In the genomic region with DNA sequence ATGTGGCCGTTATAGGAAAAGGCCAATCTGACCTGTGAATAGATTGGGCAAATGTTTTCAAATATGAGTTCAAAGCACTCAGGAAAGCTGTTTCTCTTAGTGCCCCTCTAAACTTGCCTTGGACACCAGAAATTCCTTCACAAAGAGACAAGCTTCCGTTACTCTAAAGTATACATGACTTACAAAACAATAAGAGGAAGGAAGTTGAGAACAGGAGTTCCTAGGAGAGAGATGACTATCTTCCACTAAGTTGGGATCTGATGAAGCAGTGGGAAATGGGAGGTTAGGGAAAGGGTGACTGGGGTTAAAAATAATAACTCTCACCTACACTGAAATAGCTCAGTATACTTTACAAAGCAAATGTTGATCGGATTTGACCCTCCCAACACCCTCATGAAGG, we compare ENCODE assay signal across 24 cellular contexts. TPM values are rescaled to one million over a fixed set of nuclear protein-coding genes. Genes with fewer than 3 reads are reported as not detected.
"Had no signal": no experiment of that assay in that cellular context is flagged by ENCODE, and none has a peak within 500 bp of the region (broad histone marks: within the 10 kb centered on the region; RNA-seq: fewer than 3 reads in every experiment).

No MANE protein-coding gene starts in this region.

- H3K36me3 Mint-ChIP-seq: natural killer cell; neural progenitor cell; stimulated activated naive B cell treated with anti-CD40 and anti-IgM and Interleukin-4, amounts not matched to agents 10 μg/mL and 1 μg/mL and 100 μg/mL, for 72 hours had no signal

- H3K36me3 ChIP-seq: gastroesophageal sphincter, neural progenitor cell, ovary, spleen, tibial nerve, upper lobe of right lung, vagina had no signal

- H3K27ac Mint-ChIP-seq: dendritic cell treated with granulocyte-macrophage colony-stimulating factor and Interleukin-4, amounts not matched to agents 40 ng/mL and 50 ng/mL, for 4 days; endodermal cell; natural killer cell; neural progenitor cell; stimulated activated naive B cell treated with anti-CD40 and anti-IgM and Interleukin-4, amounts not matched to agents 10 μg/mL and 1 μg/mL and 100 μg/mL, for 72 hours had no signal

- H3K27me3 Mint-ChIP-seq: dendritic cell treated with granulocyte-macrophage colony-stimulating factor and Interleukin-4, amounts not matched to agents 40 ng/mL and 50 ng/mL, for 4 days; stimulated activated naive B cell treated with anti-CD40 and anti-IgM and Interleukin-4, amounts not matched to agents 10 μg/mL and 1 μg/mL and 100 μg/mL, for 72 hours had no signal

- H3K27ac ChIP-seq: gastroesophageal sphincter, neural progenitor cell, ovary, spleen, testis, tibial nerve, upper lobe of right lung, vagina had no signal

- H3K9me3 ChIP-seq: gastroesophageal sphincter, ovary, spleen, testis, tibial nerve, upper lobe of right lung, vagina had no signal

- ATAC-seq: esophagus mucosa; gastroesophageal sphincter; natural killer cell; sciatic nerve; stimulated activated naive B cell treated with anti-CD40 and anti-IgM and Interleukin-4, amounts not matched to agents 10 μg/mL and 1 μg/mL and 100 μg/mL, for 72 hours; stimulated activated naive CD8-positive, alpha-beta T cell treated with anti-CD3 and anti-CD28 coated beads, Interleukin-15, amount 100 ng/mL, for 72 hours; upper lobe of right lung had no signal

- H3K27me3 ChIP-seq: gastroesophageal sphincter, neural progenitor cell, ovary, testis, tibial nerve, upper lobe of right lung, vagina had no signal

- H3K4me3 ChIP-seq: gastroesophageal sphincter, neural progenitor cell, ovary, spleen, testis, tibial nerve, upper lobe of right lung, vagina had no signal

- H3K4me1 Mint-ChIP-seq: natural killer cell; stimulated activated naive B cell treated with anti-CD40 and anti-IgM and Interleukin-4, amounts not matched to agents 10 μg/mL and 1 μg/mL and 100 μg/mL, for 72 hours; stimulated activated naive CD8-positive, alpha-beta T cell treated with anti-CD3 and anti-CD28 coated beads, Interleukin-15, amount 100 ng/mL, for 72 hours had no signal

- DNase-seq: effector CD4-positive, alpha-beta T cell; endodermal cell; hippocampal formation; mammary epithelial cell; natural killer cell; nucleus accumbens; ovary; spleen; stimulated activated CD4-positive, alpha-beta T cell treated with anti-CD3 and anti-CD28 coated beads, Interleukin-15, amount 100 ng/mL, for 24 hours; stimulated activated CD4-positive, alpha-beta T cell treated with anti-CD3 and anti-CD28 coated beads, Interleukin-1b, Interleukin-23, amount 100 ng/mL, for 48 hours; stimulated activated CD4-positive, alpha-beta T cell treated with anti-CD3 and anti-CD28 coated beads, Interleukin-4, amount 100 ng/mL, for 24 hours; stimulated activated naive B cell treated with anti-CD40 and anti-IgM and Interleukin-4, amounts not matched to agents 10 μg/mL and 1 μg/mL and 100 μg/mL, for 72 hours; stimulated activated naive CD8-positive, alpha-beta T cell treated with anti-CD3 and anti-CD28 coated beads, Interleukin-15, amount 100 ng/mL, for 72 hours; testis; upper lobe of right lung had no signal

- H3K4me3 Mint-ChIP-seq: dendritic cell treated with granulocyte-macrophage colony-stimulating factor and Interleukin-4, amounts not matched to agents 40 ng/mL and 50 ng/mL, for 4 days; endodermal cell; natural killer cell; neural progenitor cell; stimulated activated naive B cell treated with anti-CD40 and anti-IgM and Interleukin-4, amounts not matched to agents 10 μg/mL and 1 μg/mL and 100 μg/mL, for 72 hours; stimulated activated naive CD8-positive, alpha-beta T cell treated with anti-CD3 and anti-CD28 coated beads, Interleukin-15, amount 100 ng/mL, for 72 hours had no signal

- H3K4me1 ChIP-seq: spleen, testis, upper lobe of right lung, vagina had no signal

- H3K9me3 Mint-ChIP-seq: dendritic cell treated with granulocyte-macrophage colony-stimulating factor and Interleukin-4, amounts not matched to agents 40 ng/mL and 50 ng/mL, for 4 days; endodermal cell; natural killer cell; neural progenitor cell; stimulated activated naive B cell treated with anti-CD40 and anti-IgM and Interleukin-4, amounts not matched to agents 10 μg/mL and 1 μg/mL and 100 μg/mL, for 72 hours; stimulated activated naive CD8-positive, alpha-beta T cell treated with anti-CD3 and anti-CD28 coated beads, Interleukin-15, amount 100 ng/mL, for 72 hours had no signal

RNA-seq across cellular contexts. Expression of a gene that starts 50.0 kb away (rescaled TPM):
- total RNA-seq: kidney epithelial cell, myocyte had no signal
